In the genomic region with DNA sequence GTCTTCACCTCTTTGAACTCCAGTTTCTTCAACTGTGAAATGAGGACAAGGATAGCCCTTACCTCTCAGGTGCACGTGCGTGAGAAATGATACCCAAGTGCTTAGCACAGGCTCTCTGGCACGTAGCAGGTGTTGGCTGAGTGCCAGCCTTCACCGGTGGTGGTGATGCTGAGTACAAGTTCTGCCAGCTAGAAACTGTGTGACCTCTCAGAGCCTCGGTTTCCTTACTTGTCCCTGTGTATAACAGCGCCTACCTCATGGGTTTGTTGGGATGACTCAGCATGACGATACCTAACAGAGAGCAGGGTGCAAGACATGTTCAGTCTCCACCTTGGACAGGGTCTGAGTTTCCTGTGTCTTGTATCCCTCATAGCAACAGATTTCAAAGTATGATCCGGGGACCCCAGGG, we compare ENCODE assay signal across 10 cellular contexts.
A peak's percentile ranks its signal among the peaks of the same experiment; 100 is the strongest.
DNase-seq lines count a peak whose midpoint lies in the region; ATAC-seq and TF ChIP-seq lines count a peak whose summit lies in the region.
"Had no signal": no experiment of that assay in that cellular context is flagged by ENCODE, and none has a peak within 500 bp of the region (broad histone marks: within the 10 kb centered on the region; RNA-seq: fewer than 3 reads in every experiment).

No MANE protein-coding gene starts in this region.

- H3K4me3 Mint-ChIP-seq in HFFc6, result no peak overlapping the region
- H3K4me3 Mint-ChIP-seq: GM23338 had no signal

- H3K4me1 Mint-ChIP-seq in HFFc6 (ENCODE audit: low read depth), result peaks cover 13% of the 10 kb centered on the region

- DNase-seq in HFFc6 (no peak), NCI-H345 (lab: John Stamatoyannopoulos, UW) (peak; percentile 91), Right ventricle myocardium superior (peak; percentile 77), sigmoid colon (peak; percentile 89), MV-4-11 (lab: John Stamatoyannopoulos, UW) (no peak), EL (no peak), NOMO-1 treated with dmso at 0.1 percent for 144 hours (lab: John Stamatoyannopoulos, UW; ENCODE audit: unreplicated experiment) (no peak)
- DNase-seq: SJCRH30 had no signal

- H3K27ac ChIP-seq in sigmoid colon, result peak overlapping the region; percentile 70 to 80 (median 76)
- H3K27ac ChIP-seq: SJCRH30 had no signal

- H3K36me3 ChIP-seq in sigmoid colon, result peaks cover 0 to 45% (median 25%) of the 10 kb centered on the region in 4 donors
- H3K36me3 ChIP-seq: SJCRH30 had no signal

- 43 to 72% methylated on average over 8 of the region's 8 CpGs for WGBS in sigmoid colon, 2 donors

- no peaks in the 10 kb centered on the region for H3K9me3 Mint-ChIP-seq in HFFc6
- H3K9me3 Mint-ChIP-seq: GM23338 had no signal

- H3K4me3 ChIP-seq in sigmoid colon, result no peak overlapping the region
- H3K4me3 ChIP-seq: GM23338, SJCRH30 had no signal

- H3K4me1 ChIP-seq in sigmoid colon, result peaks cover 0 to 67% (median 33%) of the 10 kb centered on the region in 4 donors
- H3K4me1 ChIP-seq: SJCRH30 had no signal

- no peak for TF ChIP-seq POLR2A in sigmoid colon (IDR thresholded peaks at IDR 0.05)

- ATAC-seq in Right ventricle myocardium superior (ENCODE audit: poor library complexity) (peak; percentile 13), GM21447 (IDR thresholded peaks at IDR 0.05; ENCODE audit: unreplicated experiment) (no peak)
- ATAC-seq: GM23338 had no signal

- no peaks in the 10 kb centered on the region for H3K9me3 ChIP-seq in sigmoid colon
- H3K9me3 ChIP-seq: SJCRH30 had no signal

- H3K27ac Mint-ChIP-seq in HFFc6, result peak overlapping the region; percentile 57
- H3K27ac Mint-ChIP-seq: GM23338 had no signal

- H3K27me3 ChIP-seq in sigmoid colon, result no peaks in the 10 kb centered on the region
- H3K27me3 ChIP-seq: SJCRH30 had no signal

- TF ChIP-seq CTCF in HFFc6 (IDR thresholded peaks at IDR 0.05) (no peak), sigmoid colon (IDR thresholded peaks at IDR 0.05) (no peak)

- intact Hi-C loops in Right ventricle myocardium superior (cut with DNase I), result no loop called here
- intact Hi-C loops in sigmoid colon (cut with DNase I), result no loop called here

- peak in 1 of 4 donors; percentile 14 for TF ChIP-seq EP300 in sigmoid colon (IDR thresholded peaks at IDR 0.05)

- peaks cover 6% of the 10 kb centered on the region for H3K27me3 Mint-ChIP-seq in HFFc6 (ENCODE audit: insufficient read depth)

- 0 out of 2 replicates have a peak, but pooled peaks cover 10% of the 10 kb centered on the region for H3K36me3 Mint-ChIP-seq in HFFc6 (ENCODE audit: low read depth)

Comparison
In these comparisons a context has a peak if more than half of its experiments do, and no peak if none do; other contexts are left out.
1. DNase-seq: peak in NCI-H345 (single experiment), Right ventricle myocardium superior (single experiment) and sigmoid colon (single experiment); none in HFFc6 (single experiment), MV-4-11 (single experiment), EL (single experiment) and NOMO-1 treated with dmso at 0.1 percent for 144 hours (single experiment).